21 cellular contexts compared by ENCODE assay signal in genomic region chr20:17542481-17542880, GRCh38. TPM values are rescaled to one million over a fixed set of nuclear protein-coding genes. Genes with fewer than 3 reads are reported as not detected.
DNase-seq lines count a peak whose midpoint lies in the region; ATAC-seq and TF ChIP-seq lines count a peak whose summit lies in the region.
"Had no signal": no experiment of that assay in that cellular context is flagged by ENCODE, and none has a peak within 500 bp of the region (broad histone marks: within the 10 kb centered on the region; RNA-seq: fewer than 3 reads in every experiment).

No MANE protein-coding gene starts in this region.

- H4K91ac ChIP-seq in mesenchymal stem cell (ENCODE audit: low read length): no peak overlapping the region

- no peak for TF ChIP-seq POLR2A in right lobe of liver (IDR thresholded peaks at IDR 0.05)

- no peak overlapping the region for H3K23ac ChIP-seq in mesenchymal stem cell (ENCODE audit: low read length in 2 of 2)

- ATAC-seq in right lobe of liver: no peak
- ATAC-seq in HG03565 (IDR thresholded peaks at IDR 0.05; ENCODE audit: unreplicated experiment): no peak
- ATAC-seq: left colon, mucosa of descending colon, T-helper 17 cell had no signal

- no peak for TF ChIP-seq CTCF in liver (IDR thresholded peaks at IDR 0.05; ENCODE audit: low read depth, low read length, missing input control)
- TF ChIP-seq CTCF in right lobe of liver (IDR thresholded peaks at IDR 0.05): no peak

- H3K14ac ChIP-seq in mesenchymal stem cell (ENCODE audit: low read length in 2 of 2): no peak overlapping the region

- no peaks in the 10 kb centered on the region for H3K27me3 ChIP-seq in liver (ENCODE audit: control insufficient read depth in 4 of 4, insufficient read depth in 4 of 4, low read length in 3 of 4)
- no peaks in the 10 kb centered on the region for H3K27me3 ChIP-seq in right lobe of liver
- H3K27me3 ChIP-seq in mesenchymal stem cell (ENCODE audit: control insufficient read depth in 1 of 2, insufficient read depth in 1 of 2, low read length in 2 of 2): no peaks in the 10 kb centered on the region
- H3K27me3 ChIP-seq in stomach smooth muscle (ENCODE audit: control insufficient read depth in 1 of 2, insufficient read depth in 2 of 2, low read length in 2 of 2): no peaks in the 10 kb centered on the region
- H3K27me3 ChIP-seq: cardiac muscle cell had no signal

- H3K79me1 ChIP-seq in mesenchymal stem cell (replicated peaks; ENCODE audit: low read length, poor library complexity, severe bottlenecking): peaks cover 2% of the 10 kb centered on the region

- no peak overlapping the region for H2BK15ac ChIP-seq in mesenchymal stem cell (ENCODE audit: low read depth, poor library complexity, severe bottlenecking)

- TF ChIP-seq RAD21 in liver (IDR thresholded peaks at IDR 0.05): no peak

- no peak overlapping the region for H3K18ac ChIP-seq in mesenchymal stem cell (ENCODE audit: low read depth in 1 of 2, low read length in 2 of 2)

- no peak overlapping the region for H2AK5ac ChIP-seq in mesenchymal stem cell (ENCODE audit: low read length, severe bottlenecking)

- H3K27ac ChIP-seq in liver (ENCODE audit: low read depth in 1 of 2, low read length in 2 of 2) (peak overlapping the region; percentile 23 to 32), right lobe of liver (peak overlapping the region in 1 of 3 donors; percentile 73), mesenchymal stem cell (ENCODE audit: low read length, poor library complexity, severe bottlenecking) (peak overlapping the region; percentile 42), stomach smooth muscle (ENCODE audit: low read length) (peak overlapping the region; percentile 49)
- H3K27ac ChIP-seq: cardiac muscle cell, epithelial cell of prostate had no signal

- WGBS in liver: 94% methylated on average over 1 of the region's 1 CpG
- WGBS in right lobe of liver (ENCODE audit: insufficient coverage, low coverage, low lambda C conversion rate, missing lambda C conversion rate): 83% methylated on average over 1 of the region's 1 CpG
- no CpG with 5 or more reads among the region's 1 CpG for WGBS in mesenchymal stem cell

- POLR2A ChIA-PET in HEK293T (lab: Yijun Ruan, JAX): interaction anchor here (3.8 kb wide), 1 partner anchor 28 kb away, joined by 11 read pairs; the partner anchor contains the start of gene DSTN

- H3K9ac ChIP-seq in liver (ENCODE audit: low read depth in 1 of 2, low read length in 2 of 2): no peak overlapping the region
- H3K9ac ChIP-seq in mesenchymal stem cell (ENCODE audit: low read length): peak overlapping the region; percentile 83
- no peak overlapping the region for H3K9ac ChIP-seq in stomach smooth muscle (ENCODE audit: low read length in 2 of 2)

- no peak for DNase-seq in right lobe of liver
- DNase-seq in mesenchymal stem cell: no peak
- DNase-seq in HEK293T (ENCODE audit: extremely low spot score): no peak
- no peak for DNase-seq in activated CD4-positive, alpha-beta T cell treated with anti-CD3 and anti-CD28 coated beads for 1 hour
- DNase-seq in cerebellar nuclear complex (lab: John Stamatoyannopoulos, UW): no peak
- DNase-seq: activated CD4-positive, alpha-beta T cell treated with anti-CD3 and anti-CD28 coated beads, Interleukin-2, amount 50 U/mL, for 48 hours; activated effector memory CD4-positive, alpha-beta T cell treated with Interleukin-2 at 50 U/mL for 16 hours; KBM-7; left colon; mucosa of descending colon; NCI-H187 treated with DMSO at 0.1 percent for 48 hours; NCI-H2227 treated with DMSO at 0.1 percent for 48 hours; NCI-H82; OCI-M1; SIG-M5; T-helper 17 cell had no signal

- no peak overlapping the region for H2AFZ ChIP-seq in mesenchymal stem cell (ENCODE audit: low read depth, low read length)

- H3K36me3 ChIP-seq in liver (ENCODE audit: control insufficient read depth in 4 of 4, insufficient read depth in 3 of 4, low read depth in 1 of 4, low read length in 3 of 4) (no peaks in the 10 kb centered on the region), right lobe of liver (no peaks in the 10 kb centered on the region), mesenchymal stem cell (ENCODE audit: control insufficient read depth in 1 of 2, insufficient read depth in 2 of 2, low read depth in 1 of 2, low read length in 2 of 2) (no peaks in the 10 kb centered on the region), stomach smooth muscle (ENCODE audit: control insufficient read depth in 2 of 2, insufficient read depth in 2 of 2, low read length in 2 of 2) (no peaks in the 10 kb centered on the region)
- H3K36me3 ChIP-seq: cardiac muscle cell had no signal

- no peak overlapping the region for H2BK12ac ChIP-seq in mesenchymal stem cell (ENCODE audit: low read length in 2 of 2)

- no peak overlapping the region for H3K4ac ChIP-seq in mesenchymal stem cell (ENCODE audit: low read depth in 1 of 2, low read length in 2 of 2)

- no peak overlapping the region for H4K8ac ChIP-seq in mesenchymal stem cell (ENCODE audit: low read length)

- no peak overlapping the region for H2BK5ac ChIP-seq in mesenchymal stem cell (ENCODE audit: low read depth, low read length, poor library complexity, severe bottlenecking)

- no peak overlapping the region for H3K4me2 ChIP-seq in mesenchymal stem cell (ENCODE audit: low read length, poor library complexity, severe bottlenecking)

- intact Hi-C loops in right lobe of liver (cut with DNase I): no loop called here

- CTCF ChIA-PET in HEK293T (lab: Yijun Ruan, JAX): interaction anchor here (0.7 to 1.6 kb wide), 4 partner anchors 18 to 955 kb away, joined by 3 to 9 read pairs (median 6); partner anchors contain the start of genes RBBP9 and RRBP1

- H3K4me1 ChIP-seq in liver (ENCODE audit: control insufficient read depth in 4 of 4, insufficient read depth in 4 of 4, low read length in 3 of 4) (peaks cover 0 to 31% (median 20%) of the 10 kb centered on the region in 4 donors), right lobe of liver (peaks cover 0 to 13% (median 3%) of the 10 kb centered on the region in 4 donors), mesenchymal stem cell (ENCODE audit: control insufficient read depth, insufficient read depth, low read depth, low read length) (peaks cover 19% of the 10 kb centered on the region), stomach smooth muscle (ENCODE audit: control insufficient read depth, insufficient read depth, low read length) (peaks cover 54% of the 10 kb centered on the region)

- no peak overlapping the region for H3K4me3 ChIP-seq in liver (ENCODE audit: low read depth in 1 of 3, low read length in 3 of 3)
- H3K4me3 ChIP-seq in right lobe of liver: no peak overlapping the region
- H3K4me3 ChIP-seq in mesenchymal stem cell (ENCODE audit: insufficient read depth in 1 of 2, low read depth in 1 of 2, low read length in 2 of 2): peak overlapping the region in 1 of 2 experiments; percentile 36
- H3K4me3 ChIP-seq in stomach smooth muscle (ENCODE audit: low read length in 2 of 2): no peak overlapping the region
- H3K4me3 ChIP-seq: cardiac muscle cell, mucosa of descending colon had no signal

- H3K9me3 ChIP-seq in liver (ENCODE audit: control insufficient read depth in 4 of 4, low read length in 3 of 4): no peaks in the 10 kb centered on the region
- no peaks in the 10 kb centered on the region for H3K9me3 ChIP-seq in right lobe of liver
- no peaks in the 10 kb centered on the region for H3K9me3 ChIP-seq in mesenchymal stem cell (ENCODE audit: control insufficient read depth, low read length)
- H3K9me3 ChIP-seq in stomach smooth muscle (ENCODE audit: control insufficient read depth in 2 of 2, low read length in 2 of 2): no peaks in the 10 kb centered on the region
- H3K9me3 ChIP-seq: mucosa of descending colon had no signal

- no peak overlapping the region for H2BK120ac ChIP-seq in mesenchymal stem cell (ENCODE audit: low read depth, low read length)

TF ChIP-seq in liver, 16 proteins besides CTCF, POLR2A, EP300 and RAD21:
- no peak for TF ChIP-seq HNF4A (conservative IDR thresholded peaks at IDR 0.05)
- TF ChIP-seq TAF1 (conservative IDR thresholded peaks at IDR 0.05): no peak
- no peak for TF ChIP-seq NR2F2 (IDR thresholded peaks at IDR 0.05)
- TF ChIP-seq HNF4G (IDR thresholded peaks at IDR 0.05): no peak
- no peak for TF ChIP-seq ATF3 (IDR thresholded peaks at IDR 0.05)
- no peak for TF ChIP-seq RXRA (IDR thresholded peaks at IDR 0.05)

TF ChIP-seq in HEK293T, 16 proteins besides CTCF, POLR2A, EP300 and RAD21:
- TF ChIP-seq SUZ12 (IDR thresholded peaks at IDR 0.05): no peak
- TF ChIP-seq TARDBP (IDR thresholded peaks at IDR 0.05): no peak
- no peak for TF ChIP-seq BHLHE40 (IDR thresholded peaks at IDR 0.05; ENCODE audit: borderline replicate concordance)

RNA-seq across cellular contexts. Expression of gene BFSP1, which starts 11.3 kb away (rescaled TPM):
- total RNA-seq in liver (under 1 TPM; 0.17 to 0.28 TPM), right lobe of liver (under 1 TPM; 0.16 to 0.68 (median 0.25) TPM)
- polyA plus RNA-seq in liver: under 1 TPM; 0.14 to 0.25 TPM
- polyA plus RNA-seq in mesenchymal stem cell (2013, experiment 1 of 2): 6.3 TPM
- polyA plus RNA-seq in mesenchymal stem cell (2013, experiment 2 of 2): 6.0 TPM

RNA-seq across cellular contexts. Expression of gene DSTN, which starts 27.4 kb away (rescaled TPM):
- total RNA-seq in liver (10 to 100 TPM; 39.9 to 82.7 TPM), right lobe of liver (10 to 100 TPM; 65.8 to 94.4 (median 86.9) TPM)
- 100 to 1,000 TPM; 133 to 137 TPM for polyA plus RNA-seq in liver
- polyA plus RNA-seq in mesenchymal stem cell (2013, experiment 1 of 2): 931 TPM
- 914 TPM for polyA plus RNA-seq in mesenchymal stem cell (2013, experiment 2 of 2)
